8 cellular contexts compared by ENCODE assay signal in the genomic region with DNA sequence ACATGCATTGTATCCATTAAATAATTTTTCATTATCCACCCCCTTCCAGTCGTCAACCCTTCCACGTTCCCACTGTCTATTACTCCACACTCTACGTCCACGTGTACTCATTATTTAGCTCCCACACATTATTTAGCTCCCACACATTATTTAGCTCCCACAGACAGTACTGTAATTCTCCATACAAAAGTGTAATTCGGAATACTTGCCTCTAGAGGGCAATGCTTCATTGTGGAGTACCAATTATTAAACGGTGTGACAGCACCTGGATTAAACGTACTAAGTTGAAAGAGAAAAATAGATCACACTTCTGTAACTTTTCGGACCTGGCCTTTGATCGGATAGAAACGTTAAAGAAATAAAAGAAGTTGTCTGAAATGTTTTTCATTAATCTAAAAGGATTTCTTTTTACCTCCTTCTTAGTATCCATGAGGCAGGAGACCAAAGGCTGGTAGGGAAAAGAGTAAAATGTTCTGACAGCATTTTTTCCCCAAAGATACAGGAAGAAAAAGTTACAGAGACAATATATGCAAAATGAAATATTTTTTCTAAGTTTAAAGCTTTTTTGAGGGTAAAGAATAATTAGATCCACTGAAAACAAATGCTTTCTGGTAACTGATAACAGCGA.
DNase-seq lines count a peak whose midpoint lies in the region; ATAC-seq, FAIRE-seq and TF ChIP-seq lines count a peak whose summit lies in the region.

No MANE protein-coding gene starts in this region.

- TF ChIP-seq RAD21 in A549 (conservative IDR thresholded peaks at IDR 0.05 in 1 of 2, IDR thresholded peaks at IDR 0.05 in 1 of 2), result peak; percentile 43 to 45; a peak in 3 of 5 replicates
- TF ChIP-seq RAD21 in SK-N-SH (IDR thresholded peaks at IDR 0.05; ENCODE audit: low read length), result peak; percentile 85

- H4K20me1 ChIP-seq in SK-N-SH (ENCODE audit: insufficient read depth), result no peaks in the 10 kb centered on the region

- POLR2A ChIA-PET in A549 (lab: Yijun Ruan, JAX), result no interaction called here
- POLR2A ChIA-PET in HEK293 (lab: Yijun Ruan, JAX), result interaction anchor here (0.9 kb wide), 1 partner anchor 381 kb away, joined by 3 read pairs; no protein-coding TSS in a partner anchor
- POLR2A ChIA-PET in SK-N-SH (lab: Yijun Ruan, JAX), result no interaction called here

- H3K79me2 ChIP-seq in SK-N-SH (ENCODE audit: insufficient read depth), result no peaks in the 10 kb centered on the region

- H3K27me3 ChIP-seq in SK-N-SH (ENCODE audit: insufficient read depth) (no peaks in the 10 kb centered on the region), spleen (replicated peaks in 1 of 7) (no peaks in the 10 kb centered on the region)

- no peak overlapping the region for H3K4me2 ChIP-seq in A549
- no peak overlapping the region for H3K4me2 ChIP-seq in SK-N-SH

- H3K36me3 ChIP-seq in HEK293 (ENCODE audit: control insufficient read depth in 2 of 2, insufficient read depth in 1 of 2, low read length in 2 of 2) (peaks cover 8 to 40% of the 10 kb centered on the region in 2 experiments; a peak in 2 of 3 replicates), SK-N-SH (replicated peaks in 1 of 2; ENCODE audit: control insufficient read depth in 1 of 2, insufficient read depth in 2 of 2, low read length in 1 of 2) (no peaks in the 10 kb centered on the region), spleen (no peaks in the 10 kb centered on the region)

- H3K9ac ChIP-seq in SK-N-SH, result no peak overlapping the region

- no peak for FAIRE-seq in A549 (lab: Jason Lieb, UNC)

- peak; percentile 74 to 85; a peak in 5 of 6 replicates for ATAC-seq in A549

- intact Hi-C loops in spleen (cut with DNase I; ENCODE audit: low total_unique reads), result no loop called here

- H3K9me2 ChIP-seq in SK-N-SH, result no peaks in the 10 kb centered on the region

- 11% methylated on average over 11 of the region's 11 CpGs for WGBS in A549 (ENCODE audit: missing lambda C conversion rate)
- WGBS in SK-N-SH (ENCODE audit: low lambda C conversion rate), result 14% methylated on average over 11 of the region's 11 CpGs
- 11 to 18% (median 15%) methylated on average over 11 of the region's 11 CpGs for WGBS in spleen, 5 donors

- TF ChIP-seq EP300 in A549 (IDR thresholded peaks at IDR 0.05) (no peak), SK-N-SH (IDR thresholded peaks at IDR 0.05; ENCODE audit: borderline replicate concordance in 1 of 2, low read depth in 1 of 2, low read length in 1 of 2) (no peak)

- peak; percentile 2 to 23 for DNase-seq in A549 (ENCODE audit: low read depth in 1 of 2, low spot score in 1 of 2)
- DNase-seq in GM12865 (ENCODE audit: low read depth), result peak; percentile 41
- DNase-seq in LHCN-M2 (ENCODE audit: low read depth), result peak; percentile 7
- DNase-seq in SK-N-SH, result peak; percentile 9
- DNase-seq in foreskin melanocyte, result peak; percentile 10
- no peak for DNase-seq in spleen
- no peak for DNase-seq in effector CD4-positive, alpha-beta T cell

- H2AFZ ChIP-seq in SK-N-SH (ENCODE audit: low read depth), result no peak overlapping the region

- peak; percentile 58 for TF ChIP-seq CTCF in A549 (IDR thresholded peaks at IDR 0.05)
- peak; percentile 57 for TF ChIP-seq CTCF in GM12865 (IDR thresholded peaks at IDR 0.05; ENCODE audit: insufficient read depth, low read depth, low read length, missing control alignments)
- no peak for TF ChIP-seq CTCF in HEK293 (tag by site-specific recombination; IDR thresholded peaks at IDR 0.05)
- peak; percentile 89 for TF ChIP-seq CTCF in SK-N-SH (IDR thresholded peaks at IDR 0.05)
- TF ChIP-seq CTCF in spleen (IDR thresholded peaks at IDR 0.05 in 8 of 11, conservative IDR thresholded peaks at IDR 0.05 in 3 of 11), result peak in 8 of 11 experiments; percentile 29 to 61 (median 50)

- no peaks in the 10 kb centered on the region for H3K4me1 ChIP-seq in A549
- no peaks in the 10 kb centered on the region for H3K4me1 ChIP-seq in HEK293 (ENCODE audit: control insufficient read depth, insufficient read depth, low read length)
- H3K4me1 ChIP-seq in SK-N-SH (ENCODE audit: control insufficient read depth in 1 of 2, insufficient read depth in 2 of 2, low read depth in 1 of 2, low read length in 1 of 2), result peaks cover 0 to 2% of the 10 kb centered on the region in 2 experiments; a peak in 1 of 4 replicates
- H3K4me1 ChIP-seq in spleen, result peaks cover 0 to 5% (median 0%) of the 10 kb centered on the region in 6 donors

- H3K9me3 ChIP-seq in A549 (no peaks in the 10 kb centered on the region), HEK293 (ENCODE audit: control insufficient read depth, insufficient read depth, low read depth, low read length) (no peaks in the 10 kb centered on the region), SK-N-SH (no peaks in the 10 kb centered on the region), spleen (no peaks in the 10 kb centered on the region)

- H3F3A ChIP-seq in SK-N-SH (replicated peaks; ENCODE audit: insufficient read depth), result no peaks in the 10 kb centered on the region

- TF ChIP-seq POLR2A in A549 (IDR thresholded peaks at IDR 0.05; ENCODE audit: low read length) (no peak), spleen (IDR thresholded peaks at IDR 0.05) (no peak)

- CTCF ChIA-PET in A549 (lab: Yijun Ruan, JAX) (interaction anchor here (0.5 to 1.8 kb wide), 7 partner anchors 9 to 398 kb away, joined by 3 to 10 read pairs (median 4); no protein-coding TSS in a partner anchor), HEK293 (lab: Yijun Ruan, JAX) (interaction anchor here (0.6 to 2.9 kb wide), 24 partner anchors 9 to 558 kb away, joined by 3 to 27 read pairs (median 3); no protein-coding TSS in a partner anchor), SK-N-SH (lab: Yijun Ruan, JAX) (interaction anchor here (0.6 to 5.0 kb wide), 31 partner anchors 10 to 473 kb away, joined by 3 to 40 read pairs (median 4); no protein-coding TSS in a partner anchor)

- H3K4me3 ChIP-seq in A549 (no peak overlapping the region), GM12865 (ENCODE audit: low read depth, low read length) (no peak overlapping the region), HEK293 (ENCODE audit: low read depth, low read length) (no peak overlapping the region), SK-N-SH (ENCODE audit: low read depth in 2 of 2, low read length in 1 of 2) (peak overlapping the region in 1 of 2 experiments; percentile 6; a peak in 1 of 4 replicates), spleen (no peak overlapping the region)

- no peak overlapping the region for H3K27ac ChIP-seq in A549
- no peak overlapping the region for H3K27ac ChIP-seq in HEK293 (ENCODE audit: extremely low read depth, low read depth, low read length)
- H3K27ac ChIP-seq in SK-N-SH (ENCODE audit: low read depth in 2 of 2, low read length in 1 of 2), result no peak overlapping the region; a peak in 1 of 4 replicates
- no peak overlapping the region for H3K27ac ChIP-seq in spleen

TF ChIP-seq in A549, 52 proteins besides CTCF, POLR2A, EP300 and RAD21:
- TF ChIP-seq HOXB5 (CRISPR knock-in tag; IDR thresholded peaks at IDR 0.05), result no peak
- TF ChIP-seq TP53 (CRISPR knock-in tag; IDR thresholded peaks at IDR 0.05), result no peak
- no peak for TF ChIP-seq MAFK (IDR thresholded peaks at IDR 0.05; ENCODE audit: partially characterized antibody)
- no peak for TF ChIP-seq KDM5A (IDR thresholded peaks at IDR 0.05)

TF ChIP-seq in HEK293, 187 proteins besides CTCF, POLR2A, EP300 and RAD21 (continues in another document):
- TF ChIP-seq ZNF610 (tag by site-specific recombination; IDR thresholded peaks at IDR 0.05; ENCODE audit: borderline replicate concordance), result no peak
- TF ChIP-seq ZNF521 (tag by site-specific recombination; IDR thresholded peaks at IDR 0.05), result no peak
- no peak for TF ChIP-seq ZBTB48 (tag by site-specific recombination; IDR thresholded peaks at IDR 0.05)
- peak; percentile 64 for TF ChIP-seq ZNF654 (tag by site-specific recombination; IDR thresholded peaks at IDR 0.05; ENCODE audit: low read depth)
- no peak for TF ChIP-seq KLF1 (tag by site-specific recombination; IDR thresholded peaks at IDR 0.05)
- TF ChIP-seq EGR2 (tag by site-specific recombination; IDR thresholded peaks at IDR 0.05; ENCODE audit: low read depth), result peak; percentile 88
- TF ChIP-seq ZNF776 (tag by site-specific recombination; IDR thresholded peaks at IDR 0.05; ENCODE audit: borderline replicate concordance), result no peak
- TF ChIP-seq REPIN1 (tag by site-specific recombination; IDR thresholded peaks at IDR 0.05; ENCODE audit: low read depth), result no peak

TF ChIP-seq in SK-N-SH, 30 proteins besides CTCF, POLR2A, EP300 and RAD21:
- TF ChIP-seq SMC3 (IDR thresholded peaks at IDR 0.05; ENCODE audit: low read depth, low read length) (peak; percentile 42), MXI1 (IDR thresholded peaks at IDR 0.05; ENCODE audit: low read depth, low read length) (peak; percentile 32; the same call in 1 of the 2 replicates)
- TF ChIP-seq, protein P1, sequence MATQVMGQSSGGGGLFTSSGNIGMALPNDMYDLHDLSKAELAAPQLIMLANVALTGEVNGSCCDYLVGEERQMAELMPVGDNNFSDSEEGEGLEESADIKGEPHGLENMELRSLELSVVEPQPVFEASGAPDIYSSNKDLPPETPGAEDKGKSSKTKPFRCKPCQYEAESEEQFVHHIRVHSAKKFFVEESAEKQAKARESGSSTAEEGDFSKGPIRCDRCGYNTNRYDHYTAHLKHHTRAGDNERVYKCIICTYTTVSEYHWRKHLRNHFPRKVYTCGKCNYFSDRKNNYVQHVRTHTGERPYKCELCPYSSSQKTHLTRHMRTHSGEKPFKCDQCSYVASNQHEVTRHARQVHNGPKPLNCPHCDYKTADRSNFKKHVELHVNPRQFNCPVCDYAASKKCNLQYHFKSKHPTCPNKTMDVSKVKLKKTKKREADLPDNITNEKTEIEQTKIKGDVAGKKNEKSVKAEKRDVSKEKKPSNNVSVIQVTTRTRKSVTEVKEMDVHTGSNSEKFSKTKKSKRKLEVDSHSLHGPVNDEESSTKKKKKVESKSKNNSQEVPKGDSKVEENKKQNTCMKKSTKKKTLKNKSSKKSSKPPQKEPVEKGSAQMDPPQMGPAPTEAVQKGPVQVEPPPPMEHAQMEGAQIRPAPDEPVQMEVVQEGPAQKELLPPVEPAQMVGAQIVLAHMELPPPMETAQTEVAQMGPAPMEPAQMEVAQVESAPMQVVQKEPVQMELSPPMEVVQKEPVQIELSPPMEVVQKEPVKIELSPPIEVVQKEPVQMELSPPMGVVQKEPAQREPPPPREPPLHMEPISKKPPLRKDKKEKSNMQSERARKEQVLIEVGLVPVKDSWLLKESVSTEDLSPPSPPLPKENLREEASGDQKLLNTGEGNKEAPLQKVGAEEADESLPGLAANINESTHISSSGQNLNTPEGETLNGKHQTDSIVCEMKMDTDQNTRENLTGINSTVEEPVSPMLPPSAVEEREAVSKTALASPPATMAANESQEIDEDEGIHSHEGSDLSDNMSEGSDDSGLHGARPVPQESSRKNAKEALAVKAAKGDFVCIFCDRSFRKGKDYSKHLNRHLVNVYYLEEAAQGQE (IDR thresholded peaks at IDR 0.05; ENCODE audit: low read depth, low read length), result no peak

Comparison
In these comparisons a context has a peak if more than half of its experiments do, and no peak if none do; other contexts are left out.
1. DNase-seq: peak in A549 (2 of 2), GM12865 (single experiment), LHCN-M2 (single experiment), SK-N-SH (single experiment) and foreskin melanocyte (single experiment); none in spleen (single experiment) and effector CD4-positive, alpha-beta T cell (single experiment).
2. Of the 5 proteins assayed by ChIP-seq in both HEK293 and A549: peak only in HEK293: none; only in A549: CTCF; in both: none; in neither: 4.